Comparison of ENCODE assay signal across 19 cellular contexts in the genomic region with DNA sequence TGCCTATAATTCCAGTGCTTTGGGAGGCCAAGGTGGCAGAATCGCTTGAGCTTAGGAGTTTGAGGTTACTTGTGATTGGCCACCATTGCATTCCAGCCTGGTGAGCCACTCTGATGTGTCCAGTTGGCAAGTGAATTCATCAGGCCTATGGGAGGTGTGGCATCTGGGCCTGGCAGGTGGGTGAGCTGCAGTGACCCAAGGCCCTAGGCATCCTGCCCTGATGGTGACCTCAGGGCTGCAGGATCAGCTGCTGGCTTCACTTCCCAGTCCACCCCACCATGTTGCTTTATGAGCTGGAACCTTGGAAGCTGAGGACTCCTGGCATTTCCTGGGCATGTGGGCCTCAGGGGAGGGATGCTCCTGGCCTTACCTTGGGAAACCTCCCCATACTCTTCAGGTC. TPM values are rescaled to one million over a fixed set of nuclear protein-coding genes. Genes with fewer than 3 reads are reported as not detected.
DNase-seq lines count a peak whose midpoint lies in the region; ATAC-seq, FAIRE-seq and TF ChIP-seq lines count a peak whose summit lies in the region.
"Had no signal": no experiment of that assay in that cellular context is flagged by ENCODE, and none has a peak within 500 bp of the region (broad histone marks: within the 10 kb centered on the region; RNA-seq: fewer than 3 reads in every experiment).

No MANE protein-coding gene starts in this region.

- no peak overlapping the region for H2AFZ ChIP-seq in K562 (ENCODE audit: low read depth, low read length)

- TF ChIP-seq POLR2A in K562 (conservative IDR thresholded peaks at IDR 0.05): no peak

- H3K27me3 ChIP-seq in MG63 (no peaks in the 10 kb centered on the region), K562 (ENCODE audit: control insufficient read depth in 2 of 2, insufficient read depth in 2 of 2, low read length in 2 of 2) (no peaks in the 10 kb centered on the region; a peak in 1 of 5 replicates)

- no TSS peak for BruUV-seq in K562 (replicated peaks; lab: Mats Ljungman, UMichigan)

- no peak overlapping the region for H3K4me2 ChIP-seq in K562 (ENCODE audit: insufficient read depth, low read length)

- no peaks in the 10 kb centered on the region for H3K79me2 ChIP-seq in K562 (ENCODE audit: control insufficient read depth, insufficient read depth, low read length)

- intact Hi-C loops in K562 (cut with micrococcal nuclease): loop anchor here (5.0 to 10.0 kb wide), 4 partner anchors 38 to 287 kb away; partner anchors contain the start of genes GTPBP2 and VEGFA

- H3K4me3 ChIP-seq in MG63 (no peak overlapping the region), K562 (no peak overlapping the region)

- in situ Hi-C loops in K562 (cut with MboI): loop anchor here (5.0 kb wide), 2 partner anchors 107 to 412 kb away; partner anchors contain the start of gene VEGFA
- in situ Hi-C loops in GM13976 (cut with MboI; ENCODE audit: low sequenced_read_pairs, unreplicated experiment): loop anchor here (10.0 kb wide), 1 partner anchor 99 kb away; no protein-coding TSS in a partner anchor

- no peak for FAIRE-seq in K562 (lab: Jason Lieb, UNC)

- H3K4me1 ChIP-seq in K562 (replicated peaks in 1 of 2; ENCODE audit: control insufficient read depth in 2 of 2, insufficient read depth in 2 of 2, low read length in 2 of 2): peaks cover 30 to 35% of the 10 kb centered on the region in 2 experiments

- H3K9me3 ChIP-seq in MG63 (no peaks in the 10 kb centered on the region), K562 (replicated peaks; ENCODE audit: control insufficient read depth, insufficient read depth, low read depth, low read length) (0 out of 2 replicates have a peak, but pooled peaks cover 3% of the 10 kb centered on the region)
- H3K9me3 ChIP-seq: neutrophil had no signal

- POLR2A ChIA-PET in K562 (lab: Yijun Ruan, JAX): interaction anchor here (0.5 to 6.0 kb wide), 19 partner anchors 8 to 701 kb away, joined by 3 to 41 read pairs (median 4); partner anchors contain the start of genes GTPBP2, RSPH9 and VEGFA

- H3K9me1 ChIP-seq in K562 (ENCODE audit: control insufficient read depth, insufficient read depth, low read length): peaks cover 6% of the 10 kb centered on the region

- no peaks in the 10 kb centered on the region for H4K20me1 ChIP-seq in K562 (replicated peaks; ENCODE audit: control insufficient read depth, insufficient read depth, low read length)

- no peak for TF ChIP-seq RAD21 in K562 (CRISPR knock-in tag; conservative IDR thresholded peaks at IDR 0.05 in 1 of 2, IDR thresholded peaks at IDR 0.05 in 1 of 2)

- H3K27ac ChIP-seq in K562 (ENCODE audit: extremely low read depth, low read depth, low read length): no peak overlapping the region
- H3K27ac ChIP-seq: neutrophil had no signal

- CTCF ChIA-PET in K562 (lab: Yijun Ruan, JAX; ENCODE audit: low intra/inter-chr PET ratio): no interaction called here

- DNase-seq in EL (peak; percentile 59), MG63 (peak; percentile 90), K562 (ENCODE audit: extremely low read depth in 1 of 4, low spot score in 3 of 4) (no peak), renal cortical epithelial cell (ENCODE audit: low read depth) (peak; percentile 75), GM13976 (ENCODE audit: low spot score) (no peak)
- DNase-seq in stimulated activated CD4-positive, alpha-beta T cell treated with anti-CD3 and anti-CD28 coated beads, Interleukin-12 subunit alpha, Interleukin-12 subunit beta, amount 100 ng/mL, for 4 hours: no peak
- DNase-seq: activated B cell treated with CpG ODN at 0.5 μM for 24 hours; activated CD8-positive, alpha-beta T cell treated with anti-CD3 and anti-CD28 coated beads for 36 hours; activated naive CD4-positive, alpha-beta T cell treated with Interleukin-2 at 50 U/mL for 16 hours; activated T-cell treated with anti-CD3 and anti-CD28 coated beads, Interleukin-2, amount 50 U/mL, for 1 hour; cerebellar nuclear complex; effector CD8-positive, alpha-beta T cell; glutamatergic neuron; H9; left ventricle myocardium superior; NCI-H2029 treated with DMSO at 0.1 percent for 48 hours; NCI-H510A treated with DMSO at 0.1 percent for 48 hours had no signal

- no peak overlapping the region; a peak in 1 of 4 replicates for H3K9ac ChIP-seq in K562 (ENCODE audit: insufficient read depth in 1 of 2, low read depth in 2 of 2, low read length in 2 of 2)

- ATAC-seq in K562 (no peak), GM19035 (IDR thresholded peaks at IDR 0.05; ENCODE audit: unreplicated experiment) (no peak)
- ATAC-seq: activated CD8-positive, alpha-beta T cell treated with anti-CD3 and anti-CD28 coated beads for 36 hours; left ventricle myocardium superior had no signal

- TF ChIP-seq CTCF in K562 (IDR thresholded peaks at IDR 0.05 in 2 of 3, conservative IDR thresholded peaks at IDR 0.05 in 1 of 3; ENCODE audit: insufficient read depth in 2 of 3, low read depth in 1 of 3, low read length in 3 of 3): no peak
- TF ChIP-seq CTCF in GM13976 (IDR thresholded peaks at IDR 0.05; ENCODE audit: borderline replicate concordance, control extremely low read depth, extremely low read depth, insufficient read depth, missing control alignments): no peak

- whole genome bisulfite sequencing in K562 (ENCODE audit: insufficient coverage, low coverage, missing lambda C conversion rate): 10% methylated on average over 1 of the region's 1 CpG

- no peak for TF ChIP-seq EP300 in K562 (IDR thresholded peaks at IDR 0.05; ENCODE audit: low read length)

- no peaks in the 10 kb centered on the region for H3K36me3 ChIP-seq in MG63
- H3K36me3 ChIP-seq in K562 (ENCODE audit: control insufficient read depth, insufficient read depth, low read length): peaks cover 1% of the 10 kb centered on the region; the same call in 1 of the 3 replicates

RNA-seq across cellular contexts. Expression of gene RSPH9, which starts 20.5 kb away (rescaled TPM):
- not detected in 2 replicates for total RNA-seq in MG63 (2014; rRNA removed; shearing (Covaris generic); ENCODE audit: low replicate concordance)
- total RNA-seq in K562 (2011; cell fraction: chromatin; rRNA removed; ENCODE audit: low replicate concordance): 0.32 TPM in 1 of 2 replicates, not detected in the other
- 0.17 TPM in 1 of 2 replicates, not detected in the other for total RNA-seq in K562 (2011; cell fraction: nucleolus; rRNA removed)
- 0.22 and 0.38 TPM in 2 replicates for total RNA-seq in K562 (2011; cell fraction: nucleoplasm; rRNA removed)
- 0.05 TPM in 1 of 2 replicates, not detected in the other for total RNA-seq in K562 (2014; rRNA removed)
- total RNA-seq in K562 (2014; rRNA removed; fragmentation: Illumina TruSeq; extraction: Trizol): not detected in 2 replicates
- total RNA-seq in K562 (2015; rRNA removed; fragmentation: Illumina TruSeq; extraction: Trizol): not detected in 2 replicates
- total RNA-seq in K562 (2021): not detected in 2 replicates
- 0.04 TPM in 1 of 2 replicates, not detected in the other for polyA plus RNA-seq in K562 (2011; rRNA removed)
- not detected in 2 replicates for polyA plus RNA-seq in K562 (2011; cell fraction: cytosol; rRNA removed)
- 0.04 TPM in 1 of 2 replicates, not detected in the other for polyA plus RNA-seq in K562 (2011; cell fraction: nucleus; rRNA removed)
- polyA plus RNA-seq in K562 (2012): 0.40 and 0.49 TPM in 2 replicates
- polyA plus RNA-seq in K562 (2014; fragmentation: Illumina TruSeq; extraction: Trizol): not detected in 2 replicates
- polyA plus RNA-seq in K562 (2014; fragmentation: Nextera tagmentation; extraction: Ambion mirVana): under 1 TPM; 0.39 to 0.60 TPM
- not detected in 2 replicates for polyA plus RNA-seq in K562 (2014; rRNA removed)
- 0.11 and 0.15 TPM in 2 replicates for polyA minus RNA-seq in K562 (2011; rRNA and poly(A)+ RNA removed)
- not detected in 2 replicates for polyA minus RNA-seq in K562 (2011; cell fraction: cytosol; rRNA and poly(A)+ RNA removed)
- polyA minus RNA-seq in K562 (2011; cell fraction: nucleus; rRNA and poly(A)+ RNA removed): 0.22 TPM in 1 of 2 replicates, not detected in the other
- total RNA-seq in renal cortical epithelial cell: 0.17 and 0.35 TPM in 2 replicates
- total RNA-seq: activated B cell treated with CpG ODN at 0.5 μM for 24 hours had no signal

RNA-seq across cellular contexts. Expression of gene MRPS18A, which starts 22.2 kb away (rescaled TPM):
- 41.1 and 47.3 TPM in 2 replicates for total RNA-seq in MG63 (2014; rRNA removed; shearing (Covaris generic); ENCODE audit: low replicate concordance)
- total RNA-seq in K562 (2011; cell fraction: chromatin; rRNA removed; ENCODE audit: low replicate concordance): 30.9 and 95.8 TPM in 2 replicates
- 81.3 and 96.7 TPM in 2 replicates for total RNA-seq in K562 (2011; cell fraction: nucleolus; rRNA removed)
- total RNA-seq in K562 (2011; cell fraction: nucleoplasm; rRNA removed): 48.8 and 57.7 TPM in 2 replicates
- total RNA-seq in K562 (2014; rRNA removed) (130 and 161 TPM in 2 replicates), K562 (2014; rRNA removed; fragmentation: Illumina TruSeq; extraction: Trizol) (63.9 and 87.5 TPM in 2 replicates), K562 (2015; rRNA removed; fragmentation: Illumina TruSeq; extraction: Trizol) (115 and 119 TPM in 2 replicates), K562 (2021) (102 and 104 TPM in 2 replicates), renal cortical epithelial cell (35.5 and 62.0 TPM in 2 replicates)
- polyA plus RNA-seq in K562 (2011; rRNA removed) (104 and 112 TPM in 2 replicates), K562 (2014; fragmentation: Illumina TruSeq; extraction: Trizol) (159 and 185 TPM in 2 replicates), K562 (2014; fragmentation: Nextera tagmentation; extraction: Ambion mirVana) (100 to 1,000 TPM; 204 to 243 TPM), K562 (2014; rRNA removed) (125 and 133 TPM in 2 replicates)
- polyA plus RNA-seq in K562 (2011; cell fraction: cytosol; rRNA removed): 155 and 252 TPM in 2 replicates
- 54.3 and 56.2 TPM in 2 replicates for polyA plus RNA-seq in K562 (2011; cell fraction: nucleus; rRNA removed)
- polyA plus RNA-seq in K562 (2012): 113 and 127 TPM in 2 replicates
- 78.1 and 100 TPM in 2 replicates for polyA minus RNA-seq in K562 (2011; rRNA and poly(A)+ RNA removed)
- polyA minus RNA-seq in K562 (2011; cell fraction: cytosol; rRNA and poly(A)+ RNA removed): 41.0 and 52.2 TPM in 2 replicates
- polyA minus RNA-seq in K562 (2011; cell fraction: nucleus; rRNA and poly(A)+ RNA removed): 41.9 and 47.8 TPM in 2 replicates

RNA-seq across cellular contexts. Expression of gene MAD2L1BP, which starts 29.7 kb away (rescaled TPM):
- 11.2 and 14.4 TPM in 2 replicates for total RNA-seq in MG63 (2014; rRNA removed; shearing (Covaris generic); ENCODE audit: low replicate concordance)
- total RNA-seq in K562 (2011; cell fraction: chromatin; rRNA removed; ENCODE audit: low replicate concordance): 89.9 and 155 TPM in 2 replicates
- total RNA-seq in K562 (2011; cell fraction: nucleolus; rRNA removed): 95.9 and 115 TPM in 2 replicates
- 87.8 and 100 TPM in 2 replicates for total RNA-seq in K562 (2011; cell fraction: nucleoplasm; rRNA removed)
- total RNA-seq in K562 (2014; rRNA removed) (69.7 and 78.1 TPM in 2 replicates), K562 (2014; rRNA removed; fragmentation: Illumina TruSeq; extraction: Trizol) (73.8 and 76.7 TPM in 2 replicates), K562 (2015; rRNA removed; fragmentation: Illumina TruSeq; extraction: Trizol) (73.2 and 75.1 TPM in 2 replicates), K562 (2021) (71.5 and 77.4 TPM in 2 replicates), renal cortical epithelial cell (49.7 and 91.3 TPM in 2 replicates)
- polyA plus RNA-seq in K562 (2011; rRNA removed) (120 TPM in 2 replicates), K562 (2014; fragmentation: Illumina TruSeq; extraction: Trizol) (113 and 116 TPM in 2 replicates), K562 (2014; fragmentation: Nextera tagmentation; extraction: Ambion mirVana) (100 to 1,000 TPM; 241 to 321 TPM), K562 (2014; rRNA removed) (102 and 111 TPM in 2 replicates)
- polyA plus RNA-seq in K562 (2011; cell fraction: cytosol; rRNA removed): 173 and 183 TPM in 2 replicates
- polyA plus RNA-seq in K562 (2011; cell fraction: nucleus; rRNA removed): 62.0 and 78.0 TPM in 2 replicates
- 49.6 and 65.4 TPM in 2 replicates for polyA plus RNA-seq in K562 (2012)
- 73.9 and 74.5 TPM in 2 replicates for polyA minus RNA-seq in K562 (2011; rRNA and poly(A)+ RNA removed)
- 33.5 and 38.0 TPM in 2 replicates for polyA minus RNA-seq in K562 (2011; cell fraction: cytosol; rRNA and poly(A)+ RNA removed)
- 18.2 and 39.4 TPM in 2 replicates for polyA minus RNA-seq in K562 (2011; cell fraction: nucleus; rRNA and poly(A)+ RNA removed)

RNA-seq across cellular contexts. Expression of gene GTPBP2, which starts 36.3 kb away (rescaled TPM):
- 7.6 and 11.6 TPM in 2 replicates for total RNA-seq in MG63 (2014; rRNA removed; shearing (Covaris generic); ENCODE audit: low replicate concordance)
- total RNA-seq in K562 (2011; cell fraction: chromatin; rRNA removed; ENCODE audit: low replicate concordance): 558 and 907 TPM in 2 replicates
- 446 and 460 TPM in 2 replicates for total RNA-seq in K562 (2011; cell fraction: nucleolus; rRNA removed)
- 547 and 636 TPM in 2 replicates for total RNA-seq in K562 (2011; cell fraction: nucleoplasm; rRNA removed)
- 111 and 127 TPM in 2 replicates for total RNA-seq in K562 (2014; rRNA removed)
- total RNA-seq in K562 (2014; rRNA removed; fragmentation: Illumina TruSeq; extraction: Trizol): 92.5 and 99.4 TPM in 2 replicates
- 68.8 and 71.1 TPM in 2 replicates for total RNA-seq in K562 (2015; rRNA removed; fragmentation: Illumina TruSeq; extraction: Trizol)
- total RNA-seq in K562 (2021): 121 and 162 TPM in 2 replicates
- 184 and 259 TPM in 2 replicates for polyA plus RNA-seq in K562 (2011; rRNA removed)
- polyA plus RNA-seq in K562 (2011; cell fraction: cytosol; rRNA removed): 167 and 217 TPM in 2 replicates
- 1,016 and 1,080 TPM in 2 replicates for polyA plus RNA-seq in K562 (2011; cell fraction: nucleus; rRNA removed)
- polyA plus RNA-seq in K562 (2012): 101 and 429 TPM in 2 replicates
- polyA plus RNA-seq in K562 (2014; fragmentation: Illumina TruSeq; extraction: Trizol): 162 and 169 TPM in 2 replicates
- 10 to 100 TPM; 48.4 to 60.9 TPM for polyA plus RNA-seq in K562 (2014; fragmentation: Nextera tagmentation; extraction: Ambion mirVana)
- polyA plus RNA-seq in K562 (2014; rRNA removed): 171 and 196 TPM in 2 replicates
- polyA minus RNA-seq in K562 (2011; rRNA and poly(A)+ RNA removed): 87.3 and 97.4 TPM in 2 replicates
- 46.5 and 62.7 TPM in 2 replicates for polyA minus RNA-seq in K562 (2011; cell fraction: cytosol; rRNA and poly(A)+ RNA removed)
- 121 and 183 TPM in 2 replicates for polyA minus RNA-seq in K562 (2011; cell fraction: nucleus; rRNA and poly(A)+ RNA removed)
- total RNA-seq in renal cortical epithelial cell: 46.0 and 53.2 TPM in 2 replicates

Comparison
In these comparisons a context has a peak if more than half of its experiments do, and no peak if none do; other contexts are left out.
1. DNase-seq: peak in EL (single experiment), MG63 (single experiment) and renal cortical epithelial cell (single experiment); none in K562 (0 of 4), stimulated activated CD4-positive, alpha-beta T cell treated with anti-CD3 and anti-CD28 coated beads, Interleukin-12 subunit alpha, Interleukin-12 subunit beta, amount 100 ng/mL, for 4 hours (single experiment) and GM13976 (single experiment).